ENCODE assay signal across 13 cellular contexts in the genomic region with DNA sequence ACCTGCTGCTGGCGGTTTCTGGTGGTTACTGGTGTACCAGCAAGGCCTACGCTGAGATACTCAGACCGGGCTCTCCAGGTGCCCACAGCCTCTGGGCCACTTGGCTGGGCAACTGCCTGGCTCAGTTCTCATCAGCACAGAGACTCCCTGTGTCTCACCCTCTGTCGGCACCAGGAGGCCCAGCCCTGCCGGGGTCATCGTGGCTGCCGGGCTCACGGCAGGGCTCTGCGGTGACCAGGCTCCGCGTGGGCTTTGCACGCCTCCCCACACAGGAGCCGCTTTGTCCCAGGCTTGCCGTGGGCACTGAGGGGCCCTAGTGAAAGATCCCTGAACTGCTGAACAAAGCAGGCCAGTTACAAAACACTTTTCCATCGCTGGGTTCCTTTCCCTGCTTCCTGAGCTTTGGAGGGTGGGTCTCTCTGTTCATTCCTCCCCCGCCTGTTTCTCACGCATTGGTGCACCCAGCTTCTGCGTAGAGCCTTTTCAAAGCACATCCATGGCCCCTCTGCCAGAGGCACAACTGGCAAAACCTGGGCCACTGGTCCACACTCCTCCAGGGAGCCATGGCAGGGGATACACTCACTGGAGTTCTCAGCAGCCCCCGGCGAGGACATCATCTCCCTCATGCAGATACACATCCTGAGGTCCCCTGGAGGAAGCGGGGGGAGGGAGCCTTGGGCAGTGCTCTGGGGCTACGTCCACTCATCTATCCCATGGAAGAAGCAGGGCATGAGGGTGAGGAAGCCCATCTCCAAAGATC.
DNase-seq lines count a peak whose midpoint lies in the region; ATAC-seq and TF ChIP-seq lines count a peak whose summit lies in the region.
"Had no signal": no experiment of that assay in that cellular context is flagged by ENCODE, and none has a peak within 500 bp of the region (broad histone marks: within the 10 kb centered on the region; RNA-seq: fewer than 3 reads in every experiment).

No MANE protein-coding gene starts in this region.

- ATAC-seq in activated CD8-positive, alpha-beta T cell treated with anti-CD3 and anti-CD28 coated beads for 36 hours, result peak; percentile 27

- H3K4me1 Mint-ChIP-seq in activated CD8-positive, alpha-beta T cell treated with anti-CD3 and anti-CD28 coated beads for 36 hours (ENCODE audit: low read depth), result peaks cover 69% of the 10 kb centered on the region
- H3K4me1 Mint-ChIP-seq in mesothelial cell of epicardium (peaks cover 50% of the 10 kb centered on the region), type B pancreatic cell (ENCODE audit: unreplicated experiment) (peaks cover 50% of the 10 kb centered on the region)

- no peaks in the 10 kb centered on the region for H3K27me3 Mint-ChIP-seq in activated CD8-positive, alpha-beta T cell treated with anti-CD3 and anti-CD28 coated beads for 36 hours
- H3K27me3 Mint-ChIP-seq in mesothelial cell of epicardium (ENCODE audit: low read depth) (no peaks in the 10 kb centered on the region), type B pancreatic cell (no peaks in the 10 kb centered on the region)

- TF ChIP-seq CTCF in activated CD8-positive, alpha-beta T cell treated with anti-CD3 and anti-CD28 coated beads for 36 hours (IDR thresholded peaks at IDR 0.05), result no peak
- TF ChIP-seq CTCF in mesothelial cell of epicardium (IDR thresholded peaks at IDR 0.05; ENCODE audit: unreplicated experiment) (no peak), type B pancreatic cell (conservative IDR thresholded peaks at IDR 0.05) (no peak)

- POLR2A ChIA-PET in activated CD8-positive, alpha-beta T cell treated with anti-CD3 and anti-CD28 coated beads for 36 hours (lab: Charles Lee), result no interaction called here

- no peak overlapping the region for H3K4me3 Mint-ChIP-seq in activated CD8-positive, alpha-beta T cell treated with anti-CD3 and anti-CD28 coated beads for 36 hours
- H3K4me3 Mint-ChIP-seq in mesothelial cell of epicardium (no peak overlapping the region), type B pancreatic cell (no peak overlapping the region)

- CTCF ChIA-PET in activated CD8-positive, alpha-beta T cell treated with anti-CD3 and anti-CD28 coated beads for 36 hours (lab: Charles Lee), result interaction anchor here (1.5 kb wide), 1 partner anchor 116 kb away, joined by 4 read pairs; a partner anchor contains a TSS

- H3K27ac Mint-ChIP-seq in activated CD8-positive, alpha-beta T cell treated with anti-CD3 and anti-CD28 coated beads for 36 hours, result peak overlapping the region; percentile 76
- H3K27ac Mint-ChIP-seq in mesothelial cell of epicardium (peak overlapping the region; percentile 36), type B pancreatic cell (peak overlapping the region; percentile 75)

- peaks cover 55% of the 10 kb centered on the region for H3K36me3 Mint-ChIP-seq in activated CD8-positive, alpha-beta T cell treated with anti-CD3 and anti-CD28 coated beads for 36 hours (ENCODE audit: low read depth)
- H3K36me3 Mint-ChIP-seq in mesothelial cell of epicardium, result no peaks in the 10 kb centered on the region
- no peaks in the 10 kb centered on the region for H3K36me3 Mint-ChIP-seq in type B pancreatic cell

- intact Hi-C loops in activated CD8-positive, alpha-beta T cell treated with anti-CD3 and anti-CD28 coated beads for 36 hours (cut with micrococcal nuclease), result no loop called here

- DNase-seq in stimulated activated CD4-positive, alpha-beta T cell treated with anti-CD3 and anti-CD28 coated beads, Interleukin-1b, Interleukin-23, amount 100 ng/mL, for 48 hours, result peak; percentile 16
- no peak for DNase-seq in stimulated activated CD4-positive, alpha-beta T cell treated with anti-CD3 and anti-CD28 coated beads, Interleukin-12 subunit alpha, Interleukin-12 subunit beta, amount 100 ng/mL, for 4 hours
- DNase-seq in activated CD8-positive, alpha-beta T cell treated with anti-CD3 and anti-CD28 coated beads for 36 hours, result peak; percentile 47
- no peak for DNase-seq in mesothelial cell of epicardium (ENCODE audit: low spot score in 2 of 2, unreplicated experiment in 2 of 2)
- DNase-seq in type B pancreatic cell (ENCODE audit: extremely low spot score, unreplicated experiment), result no peak
- DNase-seq in DMS114 treated with DMSO at 0.1 percent for 48 hours (lab: John Stamatoyannopoulos, UW; ENCODE audit: unreplicated experiment), result no peak
- no peak for DNase-seq in UCSD-AML1 (lab: John Stamatoyannopoulos, UW; ENCODE audit: unreplicated experiment)
- DNase-seq in DMS79 (lab: John Stamatoyannopoulos, UW), result no peak
- DNase-seq: AML-193, IMR-90, NCI-H1436 treated with DMSO at 0.1 percent for 48 hours, NCI-H510A, T-helper 9 cell had no signal

- H3K9me3 Mint-ChIP-seq in activated CD8-positive, alpha-beta T cell treated with anti-CD3 and anti-CD28 coated beads for 36 hours, result no peaks in the 10 kb centered on the region
- H3K9me3 Mint-ChIP-seq in mesothelial cell of epicardium (no peaks in the 10 kb centered on the region), type B pancreatic cell (no peaks in the 10 kb centered on the region)

Comparison
In these comparisons a context has a peak if more than half of its experiments do, and no peak if none do; other contexts are left out.
1. DNase-seq: peak in stimulated activated CD4-positive, alpha-beta T cell treated with anti-CD3 and anti-CD28 coated beads, Interleukin-1b, Interleukin-23, amount 100 ng/mL, for 48 hours (single experiment) and activated CD8-positive, alpha-beta T cell treated with anti-CD3 and anti-CD28 coated beads for 36 hours (single experiment); none in stimulated activated CD4-positive, alpha-beta T cell treated with anti-CD3 and anti-CD28 coated beads, Interleukin-12 subunit alpha, Interleukin-12 subunit beta, amount 100 ng/mL, for 4 hours (single experiment), mesothelial cell of epicardium (0 of 2), type B pancreatic cell (single experiment), DMS114 treated with DMSO at 0.1 percent for 48 hours (single experiment), UCSD-AML1 (single experiment) and DMS79 (single experiment).
2. Peak in every context shown above with its lines, with median percentiles within 50 percentile points of each other: H3K27ac Mint-ChIP-seq.